ENCODE assay signal across 35 cellular contexts in genomic region chr7:87067788-87068187, GRCh38.
"Had no signal": no experiment of that assay in that cellular context is flagged by ENCODE, and none has a peak within 500 bp of the region (broad histone marks: within the 10 kb centered on the region; RNA-seq: fewer than 3 reads in every experiment).

No MANE protein-coding gene starts in this region.

- H3K36me3 ChIP-seq: MG63 had no signal

- DNase-seq: Karpas-422, Kasumi-1, MG63, MM.1S, MV-4-11, NCI-H1048, NCI-H1092, NCI-H1092 treated with DMSO at 0.1 percent for 48 hours, NCI-H1105, NCI-H1105 treated with DMSO at 0.1 percent for 48 hours, NCI-H1417, NCI-H1417 treated with DMSO at 0.1 percent for 48 hours, NCI-H1436, NCI-H1436 treated with DMSO at 0.1 percent for 48 hours, NCI-H146, NCI-H1694, NCI-H1694 treated with DMSO at 0.1 percent for 48 hours, NCI-H187, NCI-H187 treated with DMSO at 0.1 percent for 48 hours, NCI-H1930, NCI-H2029, NCI-H2029 treated with DMSO at 0.1 percent for 48 hours, NCI-H2081, NCI-H2081 treated with DMSO at 0.1 percent for 48 hours, NCI-H2107, NCI-H2171, NCI-H2171 treated with DMSO at 0.1 percent for 48 hours, NCI-H2227 treated with DMSO at 0.1 percent for 48 hours, NCI-H226, NCI-H345, NCI-H446, NCI-H446 treated with DMSO at 0.1 percent for 48 hours, NCI-H510A, NCI-H510A treated with DMSO at 0.1 percent for 48 hours, NCI-H524 had no signal

- H3K4me3 ChIP-seq: MG63 had no signal

- H3K27me3 ChIP-seq: MG63 had no signal

- H3K9me3 ChIP-seq: MG63 had no signal
